In genomic region chr5:103490340-103490739, GRCh38 we compare ENCODE assay signal across 8 cellular contexts.
"Had no signal": no experiment of that assay in that cellular context is flagged by ENCODE, and none has a peak within 500 bp of the region (broad histone marks: within the 10 kb centered on the region; RNA-seq: fewer than 3 reads in every experiment).

No MANE protein-coding gene starts in this region.

- H3K27ac Mint-ChIP-seq: HFFc6, IgD-negative memory B cell had no signal

- H3K27ac ChIP-seq: GM23248, HL-60, KMS-11 had no signal

- H3K4me3 Mint-ChIP-seq: HFFc6, IgD-negative memory B cell had no signal

- H3K4me2 ChIP-seq: KMS-11 had no signal

- H3K9ac ChIP-seq: GM23248, KMS-11 had no signal

- H3K36me3 Mint-ChIP-seq: IgD-negative memory B cell had no signal

- H3K27me3 Mint-ChIP-seq: IgD-negative memory B cell had no signal

- DNase-seq: H7, HCEC 1CT, HFFc6, KBM-7 had no signal

- H3K4me3 ChIP-seq: GM23248 had no signal

- H2AFZ ChIP-seq: GM23248 had no signal

- H3K9me3 Mint-ChIP-seq: HFFc6 had no signal
